In the genomic region with DNA sequence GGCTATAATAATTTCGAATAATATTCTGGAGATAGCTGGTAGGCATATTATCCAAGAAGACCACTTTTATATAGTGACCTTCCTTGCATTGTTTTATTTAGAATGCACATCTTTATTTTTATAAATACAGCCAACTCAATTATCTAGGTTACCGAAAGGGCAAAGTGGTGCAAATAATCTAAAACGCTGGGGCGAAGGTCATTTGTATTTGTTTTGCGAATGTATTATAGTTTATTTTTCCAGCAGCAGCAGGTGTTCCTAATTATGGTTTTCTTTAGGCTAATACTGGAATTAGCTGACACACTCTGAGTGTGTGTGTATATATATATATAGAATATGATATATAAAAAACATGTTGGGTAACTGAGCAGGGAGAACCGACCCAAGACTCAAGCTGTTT, we compare ENCODE assay signal across 20 cellular contexts.
"Had no signal": no experiment of that assay in that cellular context is flagged by ENCODE, and none has a peak within 500 bp of the region (broad histone marks: within the 10 kb centered on the region; RNA-seq: fewer than 3 reads in every experiment).

No MANE protein-coding gene starts in this region.

- H3K4me3 Mint-ChIP-seq: endodermal cell; immature natural killer cell; natural killer cell treated with Interleukin-12 subunit alpha and Interleukin-12 subunit beta and Interleukin-15 and Interleukin-18, amount 100 ng/mL, for 72 hours; neural progenitor cell; stimulated activated effector memory CD8-positive, alpha-beta T cell treated with anti-CD3 and anti-CD28 coated beads, Interleukin-12 subunit alpha, Interleukin-12 subunit beta, amount 100 ng/mL, for 72 hours had no signal

- H3K4me1 Mint-ChIP-seq: endodermal cell, immature natural killer cell, neural progenitor cell had no signal

- H3K4me3 ChIP-seq: left ventricle myocardium inferior, lung, neural progenitor cell, ovary, right atrium auricular region, sigmoid colon, skin epidermis, suprapubic skin, thyroid gland, upper lobe of left lung, vagina had no signal

- H3K4me1 ChIP-seq: left ventricle myocardium inferior, neural progenitor cell, right atrium auricular region, vagina had no signal

- ATAC-seq: natural killer cell treated with Interleukin-12 subunit alpha and Interleukin-12 subunit beta and Interleukin-15 and Interleukin-18, amount 100 ng/mL, for 72 hours had no signal

- H3K36me3 ChIP-seq: left ventricle myocardium inferior, neural progenitor cell, ovary, right atrium auricular region, sigmoid colon, suprapubic skin, thyroid gland, upper lobe of left lung, vagina had no signal

- H3K36me3 Mint-ChIP-seq: immature natural killer cell; natural killer cell treated with Interleukin-12 subunit alpha and Interleukin-12 subunit beta and Interleukin-15 and Interleukin-18, amount 100 ng/mL, for 72 hours; neural progenitor cell; stimulated activated effector memory CD8-positive, alpha-beta T cell treated with anti-CD3 and anti-CD28 coated beads, Interleukin-12 subunit alpha, Interleukin-12 subunit beta, amount 100 ng/mL, for 72 hours had no signal

- H3K9me3 ChIP-seq: left ventricle myocardium inferior, ovary, right atrium auricular region, sigmoid colon, suprapubic skin, thyroid gland, upper lobe of left lung, vagina had no signal

- H3K4me2 ChIP-seq: neural progenitor cell had no signal

- H3K27ac Mint-ChIP-seq: endodermal cell; immature natural killer cell; natural killer cell treated with Interleukin-12 subunit alpha and Interleukin-12 subunit beta and Interleukin-15 and Interleukin-18, amount 100 ng/mL, for 72 hours; neural progenitor cell; stimulated activated effector memory CD8-positive, alpha-beta T cell treated with anti-CD3 and anti-CD28 coated beads, Interleukin-12 subunit alpha, Interleukin-12 subunit beta, amount 100 ng/mL, for 72 hours had no signal

- H2AFZ ChIP-seq: neural progenitor cell had no signal

- H3K9me3 Mint-ChIP-seq: endodermal cell; immature natural killer cell; natural killer cell treated with Interleukin-12 subunit alpha and Interleukin-12 subunit beta and Interleukin-15 and Interleukin-18, amount 100 ng/mL, for 72 hours; stimulated activated effector memory CD8-positive, alpha-beta T cell treated with anti-CD3 and anti-CD28 coated beads, Interleukin-12 subunit alpha, Interleukin-12 subunit beta, amount 100 ng/mL, for 72 hours had no signal

- DNase-seq: effector CD4-positive, alpha-beta T cell; endodermal cell; erythroblast; immature natural killer cell; left ventricle myocardium inferior; midbrain; nucleus accumbens; ovary; sigmoid colon; thyroid gland; upper lobe of left lung had no signal

- H3K9ac ChIP-seq: neural progenitor cell had no signal

- H3K27ac ChIP-seq: foreskin keratinocyte, left ventricle myocardium inferior, neural progenitor cell, ovary, right atrium auricular region, sigmoid colon, skin epidermis, suprapubic skin, thyroid gland, upper lobe of left lung, vagina had no signal

- H3K27me3 ChIP-seq: foreskin keratinocyte, neural progenitor cell, ovary, right atrium auricular region, sigmoid colon, suprapubic skin, thyroid gland, upper lobe of left lung, vagina had no signal
